ENCODE assay signal across 1 cellular context in the genomic region with DNA sequence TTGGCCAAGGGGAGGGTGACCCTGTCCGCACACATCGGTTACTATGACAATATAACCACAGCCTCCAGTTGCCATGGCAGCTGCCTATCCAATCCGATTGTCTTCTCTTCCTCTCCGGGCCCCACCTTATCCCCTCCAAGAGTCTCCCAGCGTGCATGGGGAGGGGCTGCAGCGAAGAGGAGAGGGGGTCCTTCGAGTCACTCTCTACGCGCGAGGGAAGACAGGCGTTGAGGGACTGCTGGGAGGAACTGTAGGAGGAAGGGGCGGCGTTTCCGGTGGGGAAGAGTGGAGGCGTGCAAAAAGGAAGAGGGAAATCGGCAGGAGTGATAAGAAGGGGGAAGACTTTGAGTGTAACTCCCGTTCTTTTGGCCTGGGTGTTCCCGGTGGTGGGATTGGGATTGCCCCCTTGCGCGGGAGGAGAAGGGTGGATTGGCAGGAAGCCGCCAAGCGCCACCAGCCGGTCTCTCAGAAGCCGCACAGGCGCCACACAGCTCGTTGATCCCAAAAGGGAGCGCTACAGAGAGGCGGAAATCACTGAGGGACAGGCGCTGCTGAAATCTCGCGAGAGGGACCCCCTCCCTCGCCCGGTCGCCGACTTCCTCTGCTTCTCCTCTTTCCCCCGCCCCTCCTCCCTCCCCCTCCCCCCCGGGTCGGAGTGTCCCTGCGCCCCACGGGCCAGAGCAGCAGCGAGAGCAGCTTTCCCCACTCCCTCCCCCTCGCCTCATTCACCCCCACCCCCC.
TF ChIP-seq lines count a peak whose summit lies in the region.

No MANE protein-coding gene starts in this region.

TF ChIP-seq in HepG2, 621 proteins besides CTCF, POLR2A, EP300 and RAD21 (continued from another document and continues in another):
- TF ChIP-seq, protein P1, sequence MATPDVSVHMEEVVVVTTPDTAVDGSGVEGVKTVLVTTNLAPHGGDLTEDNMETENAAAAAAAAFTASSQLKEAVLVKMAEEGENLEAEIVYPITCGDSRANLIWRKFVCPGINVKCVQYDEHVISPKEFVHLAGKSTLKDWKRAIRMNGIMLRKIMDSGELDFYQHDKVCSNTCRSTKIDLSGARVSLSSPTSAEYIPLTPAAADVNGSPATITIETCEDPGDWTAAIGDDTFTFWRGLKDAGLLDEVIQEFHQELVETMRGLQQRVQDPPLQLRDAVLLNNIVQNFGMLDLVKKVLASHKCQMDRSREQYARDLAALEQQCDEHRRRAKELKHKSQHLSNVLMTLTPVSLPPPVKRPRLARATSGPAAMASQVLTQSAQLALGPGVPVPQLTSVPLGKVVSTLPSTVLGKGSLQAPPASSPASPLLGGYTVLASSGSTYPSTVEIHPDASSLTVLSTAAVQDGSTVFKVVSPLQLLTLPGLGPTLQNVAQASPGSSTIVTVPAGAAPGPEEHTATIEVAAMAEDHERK (CRISPR knock-in tag; IDR thresholded peaks at IDR 0.05; ENCODE audit: low read depth): no peak
- no peak for TF ChIP-seq ZNF430 (CRISPR knock-in tag; IDR thresholded peaks at IDR 0.05)
- TF ChIP-seq, protein P2, sequence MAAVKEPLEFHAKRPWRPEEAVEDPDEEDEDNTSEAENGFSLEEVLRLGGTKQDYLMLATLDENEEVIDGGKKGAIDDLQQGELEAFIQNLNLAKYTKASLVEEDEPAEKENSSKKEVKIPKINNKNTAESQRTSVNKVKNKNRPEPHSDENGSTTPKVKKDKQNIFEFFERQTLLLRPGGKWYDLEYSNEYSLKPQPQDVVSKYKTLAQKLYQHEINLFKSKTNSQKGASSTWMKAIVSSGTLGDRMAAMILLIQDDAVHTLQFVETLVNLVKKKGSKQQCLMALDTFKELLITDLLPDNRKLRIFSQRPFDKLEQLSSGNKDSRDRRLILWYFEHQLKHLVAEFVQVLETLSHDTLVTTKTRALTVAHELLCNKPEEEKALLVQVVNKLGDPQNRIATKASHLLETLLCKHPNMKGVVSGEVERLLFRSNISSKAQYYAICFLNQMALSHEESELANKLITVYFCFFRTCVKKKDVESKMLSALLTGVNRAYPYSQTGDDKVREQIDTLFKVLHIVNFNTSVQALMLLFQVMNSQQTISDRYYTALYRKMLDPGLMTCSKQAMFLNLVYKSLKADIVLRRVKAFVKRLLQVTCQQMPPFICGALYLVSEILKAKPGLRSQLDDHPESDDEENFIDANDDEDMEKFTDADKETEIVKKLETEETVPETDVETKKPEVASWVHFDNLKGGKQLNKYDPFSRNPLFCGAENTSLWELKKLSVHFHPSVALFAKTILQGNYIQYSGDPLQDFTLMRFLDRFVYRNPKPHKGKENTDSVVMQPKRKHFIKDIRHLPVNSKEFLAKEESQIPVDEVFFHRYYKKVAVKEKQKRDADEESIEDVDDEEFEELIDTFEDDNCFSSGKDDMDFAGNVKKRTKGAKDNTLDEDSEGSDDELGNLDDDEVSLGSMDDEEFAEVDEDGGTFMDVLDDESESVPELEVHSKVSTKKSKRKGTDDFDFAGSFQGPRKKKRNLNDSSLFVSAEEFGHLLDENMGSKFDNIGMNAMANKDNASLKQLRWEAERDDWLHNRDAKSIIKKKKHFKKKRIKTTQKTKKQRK (IDR thresholded peaks at IDR 0.05; ENCODE audit: low read length): no peak
- no peak for TF ChIP-seq ARID2 (CRISPR knock-in tag; IDR thresholded peaks at IDR 0.05; ENCODE audit: borderline replicate concordance)
- TF ChIP-seq ZNF703 (CRISPR knock-in tag; IDR thresholded peaks at IDR 0.05; ENCODE audit: borderline replicate concordance): no peak
- TF ChIP-seq ZNF737 (CRISPR knock-in tag; IDR thresholded peaks at IDR 0.05; ENCODE audit: borderline replicate concordance): no peak
- no peak; the same call in 1 of the 2 replicates for TF ChIP-seq BCL6 (CRISPR knock-in tag; IDR thresholded peaks at IDR 0.05)
- TF ChIP-seq PITX1 (CRISPR knock-in tag; IDR thresholded peaks at IDR 0.05): no peak; the same call in 1 of the 2 replicates
- peak; percentile 77; the same call in 1 of the 2 replicates for TF ChIP-seq ARNT2 (CRISPR knock-in tag; IDR thresholded peaks at IDR 0.05; ENCODE audit: low read depth)
- no peak for TF ChIP-seq FIP1L1 (IDR thresholded peaks at IDR 0.05; ENCODE audit: borderline replicate concordance, insufficient read depth, low read depth, low read length)
- peak; percentile 32; the same call in 1 of the 2 replicates for TF ChIP-seq FOXK1 (CRISPR knock-in tag; IDR thresholded peaks at IDR 0.05; ENCODE audit: borderline replicate concordance, low read depth)
- TF ChIP-seq, protein P3, sequence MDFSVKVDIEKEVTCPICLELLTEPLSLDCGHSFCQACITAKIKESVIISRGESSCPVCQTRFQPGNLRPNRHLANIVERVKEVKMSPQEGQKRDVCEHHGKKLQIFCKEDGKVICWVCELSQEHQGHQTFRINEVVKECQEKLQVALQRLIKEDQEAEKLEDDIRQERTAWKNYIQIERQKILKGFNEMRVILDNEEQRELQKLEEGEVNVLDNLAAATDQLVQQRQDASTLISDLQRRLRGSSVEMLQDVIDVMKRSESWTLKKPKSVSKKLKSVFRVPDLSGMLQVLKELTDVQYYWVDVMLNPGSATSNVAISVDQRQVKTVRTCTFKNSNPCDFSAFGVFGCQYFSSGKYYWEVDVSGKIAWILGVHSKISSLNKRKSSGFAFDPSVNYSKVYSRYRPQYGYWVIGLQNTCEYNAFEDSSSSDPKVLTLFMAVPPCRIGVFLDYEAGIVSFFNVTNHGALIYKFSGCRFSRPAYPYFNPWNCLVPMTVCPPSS (IDR thresholded peaks at IDR 0.05): no peak
- TF ChIP-seq ZNF510 (CRISPR knock-in tag; IDR thresholded peaks at IDR 0.05; ENCODE audit: low read depth): no peak
- TF ChIP-seq ZSCAN31 (CRISPR knock-in tag; IDR thresholded peaks at IDR 0.05; ENCODE audit: low read depth): no peak
- no peak for TF ChIP-seq PAF1 (CRISPR knock-in tag; IDR thresholded peaks at IDR 0.05)
- TF ChIP-seq AKAP8 (CRISPR knock-in tag; IDR thresholded peaks at IDR 0.05): no peak
- peak; percentile 51; the same call in 1 of the 2 replicates for TF ChIP-seq ZNF263 (CRISPR knock-in tag; IDR thresholded peaks at IDR 0.05)
- TF ChIP-seq ZNF724P (CRISPR knock-in tag; IDR thresholded peaks at IDR 0.05; ENCODE audit: borderline replicate concordance): no peak; the same call in 1 of the 2 replicates
- no peak for TF ChIP-seq ARNT (IDR thresholded peaks at IDR 0.05)
- no peak for TF ChIP-seq ZNF207 (IDR thresholded peaks at IDR 0.05; ENCODE audit: borderline replicate concordance)
- TF ChIP-seq, protein P4, sequence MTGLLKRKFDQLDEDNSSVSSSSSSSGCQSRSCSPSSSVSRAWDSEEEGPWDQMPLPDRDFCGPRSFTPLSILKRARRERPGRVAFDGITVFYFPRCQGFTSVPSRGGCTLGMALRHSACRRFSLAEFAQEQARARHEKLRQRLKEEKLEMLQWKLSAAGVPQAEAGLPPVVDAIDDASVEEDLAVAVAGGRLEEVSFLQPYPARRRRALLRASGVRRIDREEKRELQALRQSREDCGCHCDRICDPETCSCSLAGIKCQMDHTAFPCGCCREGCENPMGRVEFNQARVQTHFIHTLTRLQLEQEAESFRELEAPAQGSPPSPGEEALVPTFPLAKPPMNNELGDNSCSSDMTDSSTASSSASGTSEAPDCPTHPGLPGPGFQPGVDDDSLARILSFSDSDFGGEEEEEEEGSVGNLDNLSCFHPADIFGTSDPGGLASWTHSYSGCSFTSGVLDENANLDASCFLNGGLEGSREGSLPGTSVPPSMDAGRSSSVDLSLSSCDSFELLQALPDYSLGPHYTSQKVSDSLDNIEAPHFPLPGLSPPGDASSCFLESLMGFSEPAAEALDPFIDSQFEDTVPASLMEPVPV (CRISPR knock-in tag; IDR thresholded peaks at IDR 0.05): no peak
- TF ChIP-seq SMC3 (IDR thresholded peaks at IDR 0.05; ENCODE audit: low read length): no peak; the same call in 1 of the 2 replicates
- 0 out of 2 replicates have a peak, but pooled peaks have one; percentile 12 for TF ChIP-seq ETV5 (CRISPR knock-in tag; IDR thresholded peaks at IDR 0.05; ENCODE audit: borderline replicate concordance)
- peak; percentile 91 for TF ChIP-seq IRF2 (CRISPR knock-in tag; IDR thresholded peaks at IDR 0.05)
- TF ChIP-seq PHF21A (CRISPR knock-in tag; IDR thresholded peaks at IDR 0.05): peak; percentile 47; the same call in 1 of the 2 replicates
- TF ChIP-seq, protein P5, sequence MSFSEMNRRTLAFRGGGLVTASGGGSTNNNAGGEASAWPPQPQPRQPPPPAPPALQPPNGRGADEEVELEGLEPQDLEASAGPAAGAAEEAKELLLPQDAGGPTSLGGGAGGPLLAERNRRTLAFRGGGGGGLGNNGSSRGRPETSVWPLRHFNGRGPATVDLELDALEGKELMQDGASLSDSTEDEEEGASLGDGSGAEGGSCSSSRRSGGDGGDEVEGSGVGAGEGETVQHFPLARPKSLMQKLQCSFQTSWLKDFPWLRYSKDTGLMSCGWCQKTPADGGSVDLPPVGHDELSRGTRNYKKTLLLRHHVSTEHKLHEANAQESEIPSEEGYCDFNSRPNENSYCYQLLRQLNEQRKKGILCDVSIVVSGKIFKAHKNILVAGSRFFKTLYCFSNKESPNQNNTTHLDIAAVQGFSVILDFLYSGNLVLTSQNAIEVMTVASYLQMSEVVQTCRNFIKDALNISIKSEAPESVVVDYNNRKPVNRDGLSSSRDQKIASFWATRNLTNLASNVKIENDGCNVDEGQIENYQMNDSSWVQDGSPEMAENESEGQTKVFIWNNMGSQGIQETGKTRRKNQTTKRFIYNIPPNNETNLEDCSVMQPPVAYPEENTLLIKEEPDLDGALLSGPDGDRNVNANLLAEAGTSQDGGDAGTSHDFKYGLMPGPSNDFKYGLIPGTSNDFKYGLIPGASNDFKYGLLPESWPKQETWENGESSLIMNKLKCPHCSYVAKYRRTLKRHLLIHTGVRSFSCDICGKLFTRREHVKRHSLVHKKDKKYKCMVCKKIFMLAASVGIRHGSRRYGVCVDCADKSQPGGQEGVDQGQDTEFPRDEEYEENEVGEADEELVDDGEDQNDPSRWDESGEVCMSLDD (CRISPR knock-in tag; IDR thresholded peaks at IDR 0.05; ENCODE audit: borderline replicate concordance): no peak
- TF ChIP-seq, protein P6, sequence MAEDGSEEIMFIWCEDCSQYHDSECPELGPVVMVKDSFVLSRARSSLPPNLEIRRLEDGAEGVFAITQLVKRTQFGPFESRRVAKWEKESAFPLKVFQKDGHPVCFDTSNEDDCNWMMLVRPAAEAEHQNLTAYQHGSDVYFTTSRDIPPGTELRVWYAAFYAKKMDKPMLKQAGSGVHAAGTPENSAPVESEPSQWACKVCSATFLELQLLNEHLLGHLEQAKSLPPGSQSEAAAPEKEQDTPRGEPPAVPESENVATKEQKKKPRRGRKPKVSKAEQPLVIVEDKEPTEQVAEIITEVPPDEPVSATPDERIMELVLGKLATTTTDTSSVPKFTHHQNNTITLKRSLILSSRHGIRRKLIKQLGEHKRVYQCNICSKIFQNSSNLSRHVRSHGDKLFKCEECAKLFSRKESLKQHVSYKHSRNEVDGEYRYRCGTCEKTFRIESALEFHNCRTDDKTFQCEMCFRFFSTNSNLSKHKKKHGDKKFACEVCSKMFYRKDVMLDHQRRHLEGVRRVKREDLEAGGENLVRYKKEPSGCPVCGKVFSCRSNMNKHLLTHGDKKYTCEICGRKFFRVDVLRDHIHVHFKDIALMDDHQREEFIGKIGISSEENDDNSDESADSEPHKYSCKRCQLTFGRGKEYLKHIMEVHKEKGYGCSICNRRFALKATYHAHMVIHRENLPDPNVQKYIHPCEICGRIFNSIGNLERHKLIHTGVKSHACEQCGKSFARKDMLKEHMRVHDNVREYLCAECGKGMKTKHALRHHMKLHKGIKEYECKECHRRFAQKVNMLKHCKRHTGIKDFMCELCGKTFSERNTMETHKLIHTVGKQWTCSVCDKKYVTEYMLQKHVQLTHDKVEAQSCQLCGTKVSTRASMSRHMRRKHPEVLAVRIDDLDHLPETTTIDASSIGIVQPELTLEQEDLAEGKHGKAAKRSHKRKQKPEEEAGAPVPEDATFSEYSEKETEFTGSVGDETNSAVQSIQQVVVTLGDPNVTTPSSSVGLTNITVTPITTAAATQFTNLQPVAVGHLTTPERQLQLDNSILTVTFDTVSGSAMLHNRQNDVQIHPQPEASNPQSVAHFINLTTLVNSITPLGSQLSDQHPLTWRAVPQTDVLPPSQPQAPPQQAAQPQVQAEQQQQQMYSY (CRISPR knock-in tag; IDR thresholded peaks at IDR 0.05): no peak
- TF ChIP-seq, protein P7, sequence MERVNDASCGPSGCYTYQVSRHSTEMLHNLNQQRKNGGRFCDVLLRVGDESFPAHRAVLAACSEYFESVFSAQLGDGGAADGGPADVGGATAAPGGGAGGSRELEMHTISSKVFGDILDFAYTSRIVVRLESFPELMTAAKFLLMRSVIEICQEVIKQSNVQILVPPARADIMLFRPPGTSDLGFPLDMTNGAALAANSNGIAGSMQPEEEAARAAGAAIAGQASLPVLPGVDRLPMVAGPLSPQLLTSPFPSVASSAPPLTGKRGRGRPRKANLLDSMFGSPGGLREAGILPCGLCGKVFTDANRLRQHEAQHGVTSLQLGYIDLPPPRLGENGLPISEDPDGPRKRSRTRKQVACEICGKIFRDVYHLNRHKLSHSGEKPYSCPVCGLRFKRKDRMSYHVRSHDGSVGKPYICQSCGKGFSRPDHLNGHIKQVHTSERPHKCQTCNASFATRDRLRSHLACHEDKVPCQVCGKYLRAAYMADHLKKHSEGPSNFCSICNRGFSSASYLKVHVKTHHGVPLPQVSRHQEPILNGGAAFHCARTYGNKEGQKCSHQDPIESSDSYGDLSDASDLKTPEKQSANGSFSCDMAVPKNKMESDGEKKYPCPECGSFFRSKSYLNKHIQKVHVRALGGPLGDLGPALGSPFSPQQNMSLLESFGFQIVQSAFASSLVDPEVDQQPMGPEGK (CRISPR knock-in tag; IDR thresholded peaks at IDR 0.05): peak; percentile 78
- TF ChIP-seq U2AF1 (optimal IDR thresholded peaks at IDR 0.05; ENCODE audit: low read depth, low read length): no peak
- TF ChIP-seq SOX13 (IDR thresholded peaks at IDR 0.05): no peak; the same call in 1 of the 2 replicates
- TF ChIP-seq SOX13 (CRISPR knock-in tag; conservative IDR thresholded peaks at IDR 0.05 in 1 of 2, IDR thresholded peaks at IDR 0.05 in 1 of 2): peak in 1 of 2 experiments; percentile 53; a peak in 1 of 4 replicates
- TF ChIP-seq, protein P8, sequence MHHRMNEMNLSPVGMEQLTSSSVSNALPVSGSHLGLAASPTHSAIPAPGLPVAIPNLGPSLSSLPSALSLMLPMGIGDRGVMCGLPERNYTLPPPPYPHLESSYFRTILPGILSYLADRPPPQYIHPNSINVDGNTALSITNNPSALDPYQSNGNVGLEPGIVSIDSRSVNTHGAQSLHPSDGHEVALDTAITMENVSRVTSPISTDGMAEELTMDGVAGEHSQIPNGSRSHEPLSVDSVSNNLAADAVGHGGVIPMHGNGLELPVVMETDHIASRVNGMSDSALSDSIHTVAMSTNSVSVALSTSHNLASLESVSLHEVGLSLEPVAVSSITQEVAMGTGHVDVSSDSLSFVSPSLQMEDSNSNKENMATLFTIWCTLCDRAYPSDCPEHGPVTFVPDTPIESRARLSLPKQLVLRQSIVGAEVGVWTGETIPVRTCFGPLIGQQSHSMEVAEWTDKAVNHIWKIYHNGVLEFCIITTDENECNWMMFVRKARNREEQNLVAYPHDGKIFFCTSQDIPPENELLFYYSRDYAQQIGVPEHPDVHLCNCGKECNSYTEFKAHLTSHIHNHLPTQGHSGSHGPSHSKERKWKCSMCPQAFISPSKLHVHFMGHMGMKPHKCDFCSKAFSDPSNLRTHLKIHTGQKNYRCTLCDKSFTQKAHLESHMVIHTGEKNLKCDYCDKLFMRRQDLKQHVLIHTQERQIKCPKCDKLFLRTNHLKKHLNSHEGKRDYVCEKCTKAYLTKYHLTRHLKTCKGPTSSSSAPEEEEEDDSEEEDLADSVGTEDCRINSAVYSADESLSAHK (CRISPR knock-in tag; IDR thresholded peaks at IDR 0.05; ENCODE audit: borderline replicate concordance): no peak
- TF ChIP-seq DPF2 (CRISPR knock-in tag; IDR thresholded peaks at IDR 0.05; ENCODE audit: borderline replicate concordance, low read depth): no peak
- TF ChIP-seq ZNF788 (CRISPR knock-in tag; IDR thresholded peaks at IDR 0.05; ENCODE audit: borderline replicate concordance): peak; percentile 50; the same call in 1 of the 2 replicates
- peak; percentile 82 for TF ChIP-seq GATAD2A (CRISPR knock-in tag; IDR thresholded peaks at IDR 0.05)
- TF ChIP-seq ZNF180 (CRISPR knock-in tag; IDR thresholded peaks at IDR 0.05; ENCODE audit: borderline replicate concordance, low read depth): 0 out of 2 replicates have a peak, but pooled peaks have one; percentile 36
- TF ChIP-seq SMAD3 (CRISPR knock-in tag; IDR thresholded peaks at IDR 0.05): peak; percentile 49; the same call in 1 of the 2 replicates
